ENCODE assay signal across 16 cellular contexts in genomic region chr9:129283290-129283691, GRCh38.
DNase-seq lines count a peak whose midpoint lies in the region; ATAC-seq and TF ChIP-seq lines count a peak whose summit lies in the region.
"Had no signal": no experiment of that assay in that cellular context is flagged by ENCODE, and none has a peak within 500 bp of the region (broad histone marks: within the 10 kb centered on the region; RNA-seq: fewer than 3 reads in every experiment).

No MANE protein-coding gene starts in this region.

- 66 to 93% methylated on average over 3 to 4 of the region's 7 CpGs for whole genome bisulfite sequencing in esophagus squamous epithelium, 2 donors

- no peaks in the 10 kb centered on the region for H3K9me3 ChIP-seq in esophagus squamous epithelium
- no peaks in the 10 kb centered on the region for H3K9me3 ChIP-seq in osteoblast (ENCODE audit: low read depth, low read length)

- no peak overlapping the region for H3K4me2 ChIP-seq in osteoblast (ENCODE audit: insufficient read depth, low read length)

- no peaks in the 10 kb centered on the region for H3K27me3 ChIP-seq in esophagus squamous epithelium
- H3K27me3 ChIP-seq in osteoblast (ENCODE audit: insufficient read depth, low read length), result no peaks in the 10 kb centered on the region

- H2AFZ ChIP-seq in osteoblast (ENCODE audit: low read length), result no peak overlapping the region

- TF ChIP-seq CTCF in esophagus squamous epithelium (IDR thresholded peaks at IDR 0.05), result no peak
- no peak for TF ChIP-seq CTCF in osteoblast (IDR thresholded peaks at IDR 0.05; ENCODE audit: extremely low read depth, low read depth, low read length)
- no peak for TF ChIP-seq CTCF in type B pancreatic cell (conservative IDR thresholded peaks at IDR 0.05)
- no peak for TF ChIP-seq CTCF in GM10248 (IDR thresholded peaks at IDR 0.05; ENCODE audit: control extremely low read depth, extremely low read depth, low read depth, missing control alignments)

- no peaks in the 10 kb centered on the region for H4K20me1 ChIP-seq in osteoblast (ENCODE audit: insufficient read depth, low read length)

- no peak for ATAC-seq in activated T-cell treated with anti-CD3 and anti-CD28 coated beads, Interleukin-2, amount 50 U/mL, for 72 hours (replicated peaks in 1 of 2)
- no peak for ATAC-seq in HG03457 (IDR thresholded peaks at IDR 0.05; ENCODE audit: unreplicated experiment)
- ATAC-seq: activated CD8-positive, alpha-beta T cell treated with anti-CD3 and anti-CD28 coated beads for 36 hours had no signal

- DNase-seq in activated T-cell treated with anti-CD3 and anti-CD28 coated beads, Interleukin-2, amount 50 U/mL, for 24 hours, result peak; percentile 12
- DNase-seq in activated T-cell treated with anti-CD3 and anti-CD28 coated beads, Interleukin-2, amount 50 U/mL, for 72 hours, result no peak
- no peak for DNase-seq in esophagus squamous epithelium (lab: John Stamatoyannopoulos, UW)
- peak; percentile 54 for DNase-seq in osteoblast (ENCODE audit: insufficient read length, low spot score, missing footprints)
- peak; percentile 53 for DNase-seq in type B pancreatic cell (ENCODE audit: extremely low spot score, unreplicated experiment)
- DNase-seq in NCI-H1930 (lab: John Stamatoyannopoulos, UW), result no peak
- DNase-seq in GM10248 (ENCODE audit: extremely low spot score), result no peak
- DNase-seq: activated CD8-positive, alpha-beta T cell treated with anti-CD3 and anti-CD28 coated beads for 36 hours; KG1; mesenchymal stem cell; NCI-H1417 treated with DMSO at 0.1 percent for 48 hours; NCI-H345; T1000 had no signal

- H3K36me3 ChIP-seq in esophagus squamous epithelium (no peaks in the 10 kb centered on the region), osteoblast (ENCODE audit: insufficient read depth, low read length) (no peaks in the 10 kb centered on the region)

- H3K27me3 Mint-ChIP-seq in activated T-cell treated with anti-CD3 and anti-CD28 coated beads, Interleukin-2, amount 50 U/mL, for 24 hours, result no peaks in the 10 kb centered on the region
- H3K27me3 Mint-ChIP-seq in activated T-cell treated with anti-CD3 and anti-CD28 coated beads, Interleukin-2, amount 50 U/mL, for 72 hours (ENCODE audit: low read depth), result no peaks in the 10 kb centered on the region
- H3K27me3 Mint-ChIP-seq in type B pancreatic cell, result no peaks in the 10 kb centered on the region
- H3K27me3 Mint-ChIP-seq: activated CD8-positive, alpha-beta T cell treated with anti-CD3 and anti-CD28 coated beads for 36 hours; activated naive CD4-positive, alpha-beta T cell treated with anti-CD3 and anti-CD28 coated beads, Interleukin-2, amount 50 U/mL, for 24 hours had no signal

- H3K4me1 ChIP-seq in esophagus squamous epithelium (peaks cover 6 to 40% (median 14%) of the 10 kb centered on the region in 3 donors), osteoblast (ENCODE audit: insufficient read depth, low read length) (peaks cover 5% of the 10 kb centered on the region)

- H3K27ac Mint-ChIP-seq in activated T-cell treated with anti-CD3 and anti-CD28 coated beads, Interleukin-2, amount 50 U/mL, for 24 hours, result no peak overlapping the region
- no peak overlapping the region for H3K27ac Mint-ChIP-seq in activated T-cell treated with anti-CD3 and anti-CD28 coated beads, Interleukin-2, amount 50 U/mL, for 72 hours
- H3K27ac Mint-ChIP-seq in type B pancreatic cell, result no peak overlapping the region
- H3K27ac Mint-ChIP-seq: activated CD8-positive, alpha-beta T cell treated with anti-CD3 and anti-CD28 coated beads for 36 hours; activated naive CD4-positive, alpha-beta T cell treated with anti-CD3 and anti-CD28 coated beads, Interleukin-2, amount 50 U/mL, for 24 hours had no signal

- H3K9me3 Mint-ChIP-seq in activated T-cell treated with anti-CD3 and anti-CD28 coated beads, Interleukin-2, amount 50 U/mL, for 24 hours, result no peaks in the 10 kb centered on the region
- no peaks in the 10 kb centered on the region for H3K9me3 Mint-ChIP-seq in activated T-cell treated with anti-CD3 and anti-CD28 coated beads, Interleukin-2, amount 50 U/mL, for 72 hours
- no peaks in the 10 kb centered on the region for H3K9me3 Mint-ChIP-seq in type B pancreatic cell
- H3K9me3 Mint-ChIP-seq: activated CD8-positive, alpha-beta T cell treated with anti-CD3 and anti-CD28 coated beads for 36 hours; activated naive CD4-positive, alpha-beta T cell treated with anti-CD3 and anti-CD28 coated beads, Interleukin-2, amount 50 U/mL, for 24 hours had no signal

- TF ChIP-seq POLR2A in esophagus squamous epithelium (IDR thresholded peaks at IDR 0.05), result no peak

- no peaks in the 10 kb centered on the region for H3K36me3 Mint-ChIP-seq in activated T-cell treated with anti-CD3 and anti-CD28 coated beads, Interleukin-2, amount 50 U/mL, for 24 hours (ENCODE audit: low read depth)
- H3K36me3 Mint-ChIP-seq in activated T-cell treated with anti-CD3 and anti-CD28 coated beads, Interleukin-2, amount 50 U/mL, for 72 hours (ENCODE audit: insufficient read depth in 2 of 2), result no peaks in the 10 kb centered on the region
- no peaks in the 10 kb centered on the region for H3K36me3 Mint-ChIP-seq in type B pancreatic cell
- H3K36me3 Mint-ChIP-seq: activated naive CD4-positive, alpha-beta T cell treated with anti-CD3 and anti-CD28 coated beads, Interleukin-2, amount 50 U/mL, for 24 hours had no signal

- no peaks in the 10 kb centered on the region for H3K79me2 ChIP-seq in osteoblast (ENCODE audit: insufficient read depth, low read length)

- intact Hi-C loops in esophagus squamous epithelium (cut with DNase I), result no loop called here

- CTCF ChIA-PET in GM10248 (lab: Yijun Ruan, JAX), result no interaction called here

- no peaks in the 10 kb centered on the region for H3K4me1 Mint-ChIP-seq in activated T-cell treated with anti-CD3 and anti-CD28 coated beads, Interleukin-2, amount 50 U/mL, for 24 hours (ENCODE audit: low read depth)
- H3K4me1 Mint-ChIP-seq in activated T-cell treated with anti-CD3 and anti-CD28 coated beads, Interleukin-2, amount 50 U/mL, for 72 hours (ENCODE audit: low read depth), result no peaks in the 10 kb centered on the region
- peaks cover 30% of the 10 kb centered on the region for H3K4me1 Mint-ChIP-seq in type B pancreatic cell (ENCODE audit: unreplicated experiment)
- H3K4me1 Mint-ChIP-seq: activated naive CD4-positive, alpha-beta T cell treated with anti-CD3 and anti-CD28 coated beads, Interleukin-2, amount 50 U/mL, for 24 hours had no signal

- POLR2A ChIA-PET in GM10248 (lab: Yijun Ruan, JAX), result no interaction called here

- H3K4me3 Mint-ChIP-seq in activated T-cell treated with anti-CD3 and anti-CD28 coated beads, Interleukin-2, amount 50 U/mL, for 24 hours, result no peak overlapping the region
- H3K4me3 Mint-ChIP-seq in activated T-cell treated with anti-CD3 and anti-CD28 coated beads, Interleukin-2, amount 50 U/mL, for 72 hours, result no peak overlapping the region
- no peak overlapping the region for H3K4me3 Mint-ChIP-seq in type B pancreatic cell
- H3K4me3 Mint-ChIP-seq: activated CD8-positive, alpha-beta T cell treated with anti-CD3 and anti-CD28 coated beads for 36 hours; activated naive CD4-positive, alpha-beta T cell treated with anti-CD3 and anti-CD28 coated beads, Interleukin-2, amount 50 U/mL, for 24 hours had no signal

- H3K27ac ChIP-seq in esophagus squamous epithelium, result peak overlapping the region in 3 of 4 donors; percentile 2 to 68 (median 43)
- no peak overlapping the region for H3K27ac ChIP-seq in osteoblast (ENCODE audit: low read depth, low read length)
- H3K27ac ChIP-seq: HL-60 had no signal

- peak overlapping the region in 3 of 4 donors; percentile 45 to 57 (median 47) for H3K4me3 ChIP-seq in esophagus squamous epithelium
- no peak overlapping the region for H3K4me3 ChIP-seq in osteoblast (ENCODE audit: insufficient read depth, low read length)

Comparison
In these comparisons a context has a peak if more than half of its experiments do, and no peak if none do; other contexts are left out.
1. DNase-seq: peak in activated T-cell treated with anti-CD3 and anti-CD28 coated beads, Interleukin-2, amount 50 U/mL, for 24 hours (single experiment), osteoblast (single experiment) and type B pancreatic cell (single experiment); none in activated T-cell treated with anti-CD3 and anti-CD28 coated beads, Interleukin-2, amount 50 U/mL, for 72 hours (0 of 2), esophagus squamous epithelium (single experiment), NCI-H1930 (0 of 2) and GM10248 (single experiment).